In the genomic region with DNA sequence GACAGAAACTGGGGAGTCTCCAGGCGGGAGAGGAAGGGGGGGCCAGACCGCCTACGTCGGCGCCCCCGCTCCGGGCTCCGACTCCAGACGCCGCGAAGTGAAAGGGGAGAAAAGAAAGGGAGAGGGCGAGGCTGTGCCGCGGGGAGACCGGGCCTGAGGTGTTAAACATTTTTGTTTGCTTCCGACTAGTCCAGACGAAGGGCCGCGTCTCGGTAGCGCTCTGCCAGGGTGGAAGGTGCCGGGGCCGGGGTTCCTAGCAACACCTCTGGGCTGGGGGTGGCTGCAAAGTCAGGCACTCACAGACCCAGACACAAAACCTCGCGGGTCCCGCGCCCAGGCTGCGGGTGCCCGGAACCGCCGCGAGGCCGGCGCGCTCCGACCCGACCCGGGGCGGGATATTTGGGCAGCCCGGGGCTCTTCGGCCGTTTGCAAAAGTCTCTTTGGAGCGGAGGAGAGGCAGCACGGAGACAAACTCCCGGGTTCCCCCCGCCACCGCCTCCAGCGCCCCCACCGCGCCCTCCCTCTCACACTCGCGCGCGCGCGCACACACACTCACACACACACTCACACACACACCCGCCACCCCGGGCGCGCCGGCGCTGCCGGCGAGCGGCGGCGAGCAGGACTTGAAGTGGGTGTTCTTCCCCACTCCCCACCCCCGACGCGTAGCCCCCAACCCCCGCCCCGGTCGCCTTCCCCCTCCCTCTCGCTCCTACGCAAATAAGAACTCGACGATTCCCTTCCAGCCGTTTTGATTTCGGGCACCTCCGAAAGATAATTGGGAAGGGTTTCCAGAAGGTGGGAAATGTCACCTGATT, we compare ENCODE assay signal across 8 cellular contexts. TPM values are rescaled to one million over a fixed set of nuclear protein-coding genes. Genes with fewer than 3 reads are reported as not detected.
DNase-seq lines count a peak whose midpoint lies in the region; ATAC-seq and TF ChIP-seq lines count a peak whose summit lies in the region.

No MANE protein-coding gene starts in this region.

- H3K4me3 Mint-ChIP-seq in stimulated activated naive CD8-positive, alpha-beta T cell treated with anti-CD3 and anti-CD28 coated beads, Interleukin-15, Interleukin-2, amounts not matched to agents 100 ng/mL and 50 ng/mL, for 24 hours = peak overlapping the region; percentile 90

- H3K4me3 ChIP-seq in AG04450 (ENCODE audit: low read depth, low read length) (peak overlapping the region; percentile 97), coronary artery (peak overlapping the region; percentile 82), left lung (peak overlapping the region; percentile 57 to 65)

- no peak for TF ChIP-seq CTCF in AG04450 (IDR thresholded peaks at IDR 0.05; ENCODE audit: low read depth, low read length)
- TF ChIP-seq CTCF in coronary artery (IDR thresholded peaks at IDR 0.05) = no peak
- no peak for TF ChIP-seq CTCF in left lung (IDR thresholded peaks at IDR 0.05)

- H3K9me3 ChIP-seq in AG04450 (ENCODE audit: control insufficient read depth, insufficient read depth, low read length) (no peaks in the 10 kb centered on the region; the same call in 1 of the 2 replicates), left lung (no peaks in the 10 kb centered on the region)

- ATAC-seq in SK-N-SH treated with all-trans-retinoic acid at 6 μM for 48 hours = peak; percentile 26
- ATAC-seq in left lung = peak; percentile 52
- no peak for ATAC-seq in HG02678 (IDR thresholded peaks at IDR 0.05; ENCODE audit: unreplicated experiment)
- no peak for ATAC-seq in GM18502 (IDR thresholded peaks at IDR 0.05; ENCODE audit: poor library complexity, unreplicated experiment)

- H3K4me1 Mint-ChIP-seq in stimulated activated naive CD8-positive, alpha-beta T cell treated with anti-CD3 and anti-CD28 coated beads, Interleukin-15, Interleukin-2, amounts not matched to agents 100 ng/mL and 50 ng/mL, for 24 hours (ENCODE audit: low read depth) = peaks cover 34% of the 10 kb centered on the region

- POLR2A ChIA-PET in AG04450 (lab: Yijun Ruan, JAX) = interaction anchor here (1.0 to 1.4 kb wide), 2 partner anchors 226 to 229 kb away, joined by 3 to 4 read pairs; no protein-coding TSS in a partner anchor

- no peaks in the 10 kb centered on the region for H3K9me3 Mint-ChIP-seq in stimulated activated naive CD8-positive, alpha-beta T cell treated with anti-CD3 and anti-CD28 coated beads, Interleukin-15, Interleukin-2, amounts not matched to agents 100 ng/mL and 50 ng/mL, for 24 hours

- H3K27ac Mint-ChIP-seq in stimulated activated naive CD8-positive, alpha-beta T cell treated with anti-CD3 and anti-CD28 coated beads, Interleukin-15, Interleukin-2, amounts not matched to agents 100 ng/mL and 50 ng/mL, for 24 hours = peak overlapping the region; percentile 54

- H3K27me3 ChIP-seq in AG04450 (ENCODE audit: control insufficient read depth, insufficient read depth, low read length) (no peaks in the 10 kb centered on the region), left lung (peaks cover 0 to 69% of the 10 kb centered on the region in 2 donors)

- H3K4me1 ChIP-seq in left lung = peaks cover 3 to 44% of the 10 kb centered on the region in 2 donors

- no peaks in the 10 kb centered on the region for H3K36me3 Mint-ChIP-seq in stimulated activated naive CD8-positive, alpha-beta T cell treated with anti-CD3 and anti-CD28 coated beads, Interleukin-15, Interleukin-2, amounts not matched to agents 100 ng/mL and 50 ng/mL, for 24 hours (ENCODE audit: low read depth)

- peaks cover 70% of the 10 kb centered on the region for H3K27me3 Mint-ChIP-seq in stimulated activated naive CD8-positive, alpha-beta T cell treated with anti-CD3 and anti-CD28 coated beads, Interleukin-15, Interleukin-2, amounts not matched to agents 100 ng/mL and 50 ng/mL, for 24 hours

- DNase-seq in AG04450 (ENCODE audit: low read depth, low spot score) = no peak
- DNase-seq in HCEC 1CT = peak; percentile 51
- DNase-seq in coronary artery (ENCODE audit: low spot score) = no peak
- peak; percentile 42 to 82 for DNase-seq in left lung

- H3K27ac ChIP-seq in AG04450 (ENCODE audit: low read depth, low read length) (peak overlapping the region; percentile 83), coronary artery (peak overlapping the region; percentile 57 to 81), left lung (peak overlapping the region; percentile 48 to 69)

- CTCF ChIA-PET in AG04450 (lab: Charles Lee) = interaction anchor here (0.6 to 2.2 kb wide), 3 partner anchors 229 to 755 kb away, joined by 3 to 9 read pairs (median 3); no protein-coding TSS in a partner anchor

- H3K36me3 ChIP-seq in left lung = no peaks in the 10 kb centered on the region

- intact Hi-C loops in left lung (cut with DNase I) = loop anchor here in 1 of 2 donors (5.0 kb wide), 1 partner anchor 747 kb away; no protein-coding TSS in a partner anchor

TF ChIP-seq in SK-N-SH treated with all-trans-retinoic acid at 6 μM for 48 hours, 23 proteins besides CTCF, POLR2A, EP300 and RAD21:
- TF ChIP-seq, protein P1, sequence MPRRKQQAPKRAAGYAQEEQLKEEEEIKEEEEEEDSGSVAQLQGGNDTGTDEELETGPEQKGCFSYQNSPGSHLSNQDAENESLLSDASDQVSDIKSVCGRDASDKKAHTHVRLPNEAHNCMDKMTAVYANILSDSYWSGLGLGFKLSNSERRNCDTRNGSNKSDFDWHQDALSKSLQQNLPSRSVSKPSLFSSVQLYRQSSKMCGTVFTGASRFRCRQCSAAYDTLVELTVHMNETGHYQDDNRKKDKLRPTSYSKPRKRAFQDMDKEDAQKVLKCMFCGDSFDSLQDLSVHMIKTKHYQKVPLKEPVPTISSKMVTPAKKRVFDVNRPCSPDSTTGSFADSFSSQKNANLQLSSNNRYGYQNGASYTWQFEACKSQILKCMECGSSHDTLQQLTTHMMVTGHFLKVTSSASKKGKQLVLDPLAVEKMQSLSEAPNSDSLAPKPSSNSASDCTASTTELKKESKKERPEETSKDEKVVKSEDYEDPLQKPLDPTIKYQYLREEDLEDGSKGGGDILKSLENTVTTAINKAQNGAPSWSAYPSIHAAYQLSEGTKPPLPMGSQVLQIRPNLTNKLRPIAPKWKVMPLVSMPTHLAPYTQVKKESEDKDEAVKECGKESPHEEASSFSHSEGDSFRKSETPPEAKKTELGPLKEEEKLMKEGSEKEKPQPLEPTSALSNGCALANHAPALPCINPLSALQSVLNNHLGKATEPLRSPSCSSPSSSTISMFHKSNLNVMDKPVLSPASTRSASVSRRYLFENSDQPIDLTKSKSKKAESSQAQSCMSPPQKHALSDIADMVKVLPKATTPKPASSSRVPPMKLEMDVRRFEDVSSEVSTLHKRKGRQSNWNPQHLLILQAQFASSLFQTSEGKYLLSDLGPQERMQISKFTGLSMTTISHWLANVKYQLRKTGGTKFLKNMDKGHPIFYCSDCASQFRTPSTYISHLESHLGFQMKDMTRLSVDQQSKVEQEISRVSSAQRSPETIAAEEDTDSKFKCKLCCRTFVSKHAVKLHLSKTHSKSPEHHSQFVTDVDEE (CRISPR knock-in tag; IDR thresholded peaks at IDR 0.05) = no peak

RNA-seq across cellular contexts. Expression of a gene that starts 0.6 kb away (rescaled TPM):
- 106 and 121 TPM in 2 replicates for polyA plus RNA-seq in AG04450 (2011; rRNA removed)
- 59.3 and 63.3 TPM in 2 replicates for polyA minus RNA-seq in AG04450 (2011; rRNA and poly(A)+ RNA removed)
- 1 to 10 TPM; 2.1 to 3.7 TPM for total RNA-seq in left lung

Comparison
In these comparisons a context has a peak if more than half of its experiments do, and no peak if none do; other contexts are left out.
1. DNase-seq: peak in HCEC 1CT (single experiment) and left lung (2 of 2); none in AG04450 (single experiment) and coronary artery (single experiment).
2. ATAC-seq: peak in SK-N-SH treated with all-trans-retinoic acid at 6 μM for 48 hours (single experiment) and left lung (single experiment); none in HG02678 (single experiment) and GM18502 (single experiment).
3. Peak in every context shown above with its lines, with median percentiles within 50 percentile points of each other: H3K27ac ChIP-seq and H3K4me3 ChIP-seq.